35 cellular contexts compared by ENCODE assay signal in genomic region chr9:71130521-71130920, GRCh38. TPM values are rescaled to one million over a fixed set of nuclear protein-coding genes. Genes with fewer than 3 reads are reported as not detected.
"Had no signal": no experiment of that assay in that cellular context is flagged by ENCODE, and none has a peak within 500 bp of the region (broad histone marks: within the 10 kb centered on the region; RNA-seq: fewer than 3 reads in every experiment).

No MANE protein-coding gene starts in this region.

- H3K4me1 ChIP-seq: adrenal gland, ascending aorta, body of pancreas, breast epithelium had no signal

- H3K27me3 ChIP-seq: adrenal gland, ascending aorta, body of pancreas, brain microvascular endothelial cell, breast epithelium, cardiac muscle cell had no signal

- H3K4me3 ChIP-seq: adrenal gland, ascending aorta, body of pancreas, breast epithelium, cardiac muscle cell had no signal

- DNase-seq: activated effector memory CD4-positive, alpha-beta T cell treated with anti-CD3 and anti-CD28 coated beads, Interleukin-2, amount 50 U/mL, for 16 hours; activated effector memory CD4-positive, alpha-beta T cell treated with Interleukin-2 at 50 U/mL for 16 hours; activated gamma-delta T cell; activated gamma-delta T cell treated with Interleukin-2 at 50 U/mL for 16 hours; activated naive CD4-positive, alpha-beta T cell; activated naive CD4-positive, alpha-beta T cell treated with anti-CD3 and anti-CD28 coated beads for 36 hours; activated naive CD4-positive, alpha-beta T cell treated with anti-CD3 and anti-CD28 coated beads, Interleukin-2, amount 10 ng/mL, durations not matched to agents 7 days and 5 days; activated naive CD4-positive, alpha-beta T cell treated with anti-CD3 and anti-CD28 coated beads, Interleukin-2, amount 50 U/mL, for 16 hours; activated naive CD4-positive, alpha-beta T cell treated with Interleukin-2 at 50 U/mL for 16 hours; activated naive CD8-positive, alpha-beta T cell treated with anti-CD3 and anti-CD28 coated beads for 36 hours; activated naive CD8-positive, alpha-beta T cell treated with anti-CD3 and anti-CD28 coated beads, Interleukin-2, amount 10 ng/mL, durations not matched to agents 7 days and 5 days; activated naive CD8-positive, alpha-beta T cell treated with anti-CD3 and anti-CD28 coated beads, Interleukin-2, amount 50 U/mL, for 24 hours; activated T-cell treated with anti-CD3 and anti-CD28 coated beads, Interleukin-2, amount 50 U/mL, for 1 hour; activated T-cell treated with anti-CD3 and anti-CD28 coated beads, Interleukin-2, amount 50 U/mL, for 24 hours; activated T-cell treated with anti-CD3 and anti-CD28 coated beads, Interleukin-2, amount 50 U/mL, for 4 hours; activated T-cell treated with anti-CD3 and anti-CD28 coated beads, Interleukin-2, amount 50 U/mL, for 48 hours; activated T-cell treated with anti-CD3 and anti-CD28 coated beads, Interleukin-2, amount 50 U/mL, for 72 hours; adrenal gland; amniotic stem cell; amygdala; anterior cingulate cortex; aorta; body of pancreas; brain microvascular endothelial cell; central memory CD4-positive, alpha-beta T cell; cerebellar nuclear complex had no signal

- H3K9me3 ChIP-seq: adrenal gland, ascending aorta, body of pancreas, breast epithelium had no signal

- ATAC-seq: activated naive CD4-positive, alpha-beta T cell treated with anti-CD3 and anti-CD28 coated beads, Interleukin-2, amount 50 U/mL, for 72 hours; activated naive CD8-positive, alpha-beta T cell treated with anti-CD3 and anti-CD28 coated beads, Interleukin-2, amount 50 U/mL, for 24 hours; activated T-cell treated with anti-CD3 and anti-CD28 coated beads, Interleukin-2, amount 50 U/mL, for 4 hours; activated T-cell treated with anti-CD3 and anti-CD28 coated beads, Interleukin-2, amount 50 U/mL, for 72 hours; activated T-helper 17 cell treated with anti-CD3 and anti-CD28 coated beads, Interleukin-2, amount 50 U/mL, for 72 hours; body of pancreas had no signal

- H3K36me3 ChIP-seq: adrenal gland, ascending aorta, brain microvascular endothelial cell, breast epithelium, cardiac muscle cell had no signal

- H3K27ac ChIP-seq: adrenal gland, ascending aorta, body of pancreas, brain microvascular endothelial cell, breast epithelium, cardiac muscle cell had no signal

RNA-seq across cellular contexts. Expression of gene TRPM3, which starts 9.1 kb away (rescaled TPM):
- total RNA-seq: activated naive CD8-positive, alpha-beta T cell treated with anti-CD3 and anti-CD28 coated beads for 36 hours; activated naive CD8-positive, alpha-beta T cell treated with anti-CD3 and anti-CD28 coated beads, Interleukin-2, amount 10 ng/mL, durations not matched to agents 7 days and 5 days; activated T-cell treated with anti-CD3 and anti-CD28 coated beads, Interleukin-2, amount 50 U/mL, for 4 hours; activated T-cell treated with anti-CD3 and anti-CD28 coated beads, Interleukin-2, amount 50 U/mL, for 72 hours; activated T-helper 1 cell treated with anti-CD3 and anti-CD28 coated beads, Interleukin-12 subunit alpha, Interleukin-12 subunit beta, Interleukin-2, Interleukin-4 antibody, amounts not matched to agents 30 ng/mL and 10 ng/mL and 1 ng/mL, durations not matched to agents 14 hours and 24 hours and 36 hours; activated T-helper 17 cell treated with anti-CD3 and anti-CD28 coated beads, Interleukin-2, amount 50 U/mL, for 72 hours; activated T-helper 2 cell treated with anti-CD3 and anti-CD28 coated beads, Interferon-gamma antibody, Interleukin-2, Interleukin-4, amounts not matched to agents 10 μg/mL and 5 μg/mL and 100 μg/mL, durations not matched to agents 14 hours and 24 hours and 36 hours; bronchial epithelial cell; chondrocyte had no signal
- polyA plus RNA-seq: cardiac muscle cell had no signal
